1 cellular context compared by ENCODE assay signal in the genomic region with DNA sequence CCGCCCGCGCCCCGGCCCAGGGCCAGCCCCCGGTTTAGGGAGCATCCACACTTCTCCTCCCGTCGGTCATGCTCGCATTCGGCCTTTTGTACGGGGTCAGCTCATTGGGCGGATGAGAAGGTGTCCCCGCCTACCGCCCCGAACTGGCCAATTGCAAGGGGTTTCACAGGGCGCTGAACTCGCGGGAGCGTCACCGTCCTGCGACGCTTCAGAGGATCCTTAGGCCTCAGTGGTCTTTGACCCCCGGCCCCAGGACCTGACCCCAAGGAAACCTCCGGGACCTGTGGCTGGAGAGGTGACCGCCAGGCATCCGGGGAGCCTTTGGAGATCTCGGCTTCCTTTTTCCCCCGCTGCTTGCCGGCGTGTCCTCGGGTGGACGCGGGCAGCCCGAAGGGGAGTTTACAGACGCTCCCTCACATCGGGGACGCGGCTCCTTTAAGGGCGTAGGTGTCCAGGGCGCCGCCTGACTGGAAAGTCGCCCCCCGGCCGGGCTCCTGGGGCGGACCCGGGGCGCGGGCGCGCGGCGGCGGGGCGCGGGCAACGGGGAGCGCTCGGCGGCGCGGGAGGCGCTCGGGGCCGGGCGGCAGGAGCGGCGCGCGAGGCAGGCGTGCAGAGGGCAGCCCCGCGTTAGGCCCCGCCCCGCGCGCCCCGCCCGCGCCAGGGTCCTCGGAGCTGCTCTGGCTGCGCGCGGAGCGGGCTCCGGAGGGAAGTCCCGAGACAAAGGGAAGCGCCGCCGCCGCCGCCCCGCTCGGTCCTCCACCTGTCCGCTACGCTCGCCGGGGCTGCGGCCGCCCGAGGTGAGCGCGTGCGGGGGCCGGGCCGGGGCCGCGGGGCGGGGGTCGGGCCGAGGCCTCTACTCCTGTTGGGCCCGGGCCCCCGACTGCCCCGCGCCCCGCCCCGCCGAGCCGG.
TF ChIP-seq lines count a peak whose summit lies in the region.

A gene (plus strand): TSS at position 660 of the 909 bp plus-strand sequence. CDS start 4,395 bp downstream, outside the sequence.

TF ChIP-seq in K562, 482 proteins besides CTCF, POLR2A, EP300 and RAD21 (continued from another document and continues in another):
- TF ChIP-seq, protein P1, sequence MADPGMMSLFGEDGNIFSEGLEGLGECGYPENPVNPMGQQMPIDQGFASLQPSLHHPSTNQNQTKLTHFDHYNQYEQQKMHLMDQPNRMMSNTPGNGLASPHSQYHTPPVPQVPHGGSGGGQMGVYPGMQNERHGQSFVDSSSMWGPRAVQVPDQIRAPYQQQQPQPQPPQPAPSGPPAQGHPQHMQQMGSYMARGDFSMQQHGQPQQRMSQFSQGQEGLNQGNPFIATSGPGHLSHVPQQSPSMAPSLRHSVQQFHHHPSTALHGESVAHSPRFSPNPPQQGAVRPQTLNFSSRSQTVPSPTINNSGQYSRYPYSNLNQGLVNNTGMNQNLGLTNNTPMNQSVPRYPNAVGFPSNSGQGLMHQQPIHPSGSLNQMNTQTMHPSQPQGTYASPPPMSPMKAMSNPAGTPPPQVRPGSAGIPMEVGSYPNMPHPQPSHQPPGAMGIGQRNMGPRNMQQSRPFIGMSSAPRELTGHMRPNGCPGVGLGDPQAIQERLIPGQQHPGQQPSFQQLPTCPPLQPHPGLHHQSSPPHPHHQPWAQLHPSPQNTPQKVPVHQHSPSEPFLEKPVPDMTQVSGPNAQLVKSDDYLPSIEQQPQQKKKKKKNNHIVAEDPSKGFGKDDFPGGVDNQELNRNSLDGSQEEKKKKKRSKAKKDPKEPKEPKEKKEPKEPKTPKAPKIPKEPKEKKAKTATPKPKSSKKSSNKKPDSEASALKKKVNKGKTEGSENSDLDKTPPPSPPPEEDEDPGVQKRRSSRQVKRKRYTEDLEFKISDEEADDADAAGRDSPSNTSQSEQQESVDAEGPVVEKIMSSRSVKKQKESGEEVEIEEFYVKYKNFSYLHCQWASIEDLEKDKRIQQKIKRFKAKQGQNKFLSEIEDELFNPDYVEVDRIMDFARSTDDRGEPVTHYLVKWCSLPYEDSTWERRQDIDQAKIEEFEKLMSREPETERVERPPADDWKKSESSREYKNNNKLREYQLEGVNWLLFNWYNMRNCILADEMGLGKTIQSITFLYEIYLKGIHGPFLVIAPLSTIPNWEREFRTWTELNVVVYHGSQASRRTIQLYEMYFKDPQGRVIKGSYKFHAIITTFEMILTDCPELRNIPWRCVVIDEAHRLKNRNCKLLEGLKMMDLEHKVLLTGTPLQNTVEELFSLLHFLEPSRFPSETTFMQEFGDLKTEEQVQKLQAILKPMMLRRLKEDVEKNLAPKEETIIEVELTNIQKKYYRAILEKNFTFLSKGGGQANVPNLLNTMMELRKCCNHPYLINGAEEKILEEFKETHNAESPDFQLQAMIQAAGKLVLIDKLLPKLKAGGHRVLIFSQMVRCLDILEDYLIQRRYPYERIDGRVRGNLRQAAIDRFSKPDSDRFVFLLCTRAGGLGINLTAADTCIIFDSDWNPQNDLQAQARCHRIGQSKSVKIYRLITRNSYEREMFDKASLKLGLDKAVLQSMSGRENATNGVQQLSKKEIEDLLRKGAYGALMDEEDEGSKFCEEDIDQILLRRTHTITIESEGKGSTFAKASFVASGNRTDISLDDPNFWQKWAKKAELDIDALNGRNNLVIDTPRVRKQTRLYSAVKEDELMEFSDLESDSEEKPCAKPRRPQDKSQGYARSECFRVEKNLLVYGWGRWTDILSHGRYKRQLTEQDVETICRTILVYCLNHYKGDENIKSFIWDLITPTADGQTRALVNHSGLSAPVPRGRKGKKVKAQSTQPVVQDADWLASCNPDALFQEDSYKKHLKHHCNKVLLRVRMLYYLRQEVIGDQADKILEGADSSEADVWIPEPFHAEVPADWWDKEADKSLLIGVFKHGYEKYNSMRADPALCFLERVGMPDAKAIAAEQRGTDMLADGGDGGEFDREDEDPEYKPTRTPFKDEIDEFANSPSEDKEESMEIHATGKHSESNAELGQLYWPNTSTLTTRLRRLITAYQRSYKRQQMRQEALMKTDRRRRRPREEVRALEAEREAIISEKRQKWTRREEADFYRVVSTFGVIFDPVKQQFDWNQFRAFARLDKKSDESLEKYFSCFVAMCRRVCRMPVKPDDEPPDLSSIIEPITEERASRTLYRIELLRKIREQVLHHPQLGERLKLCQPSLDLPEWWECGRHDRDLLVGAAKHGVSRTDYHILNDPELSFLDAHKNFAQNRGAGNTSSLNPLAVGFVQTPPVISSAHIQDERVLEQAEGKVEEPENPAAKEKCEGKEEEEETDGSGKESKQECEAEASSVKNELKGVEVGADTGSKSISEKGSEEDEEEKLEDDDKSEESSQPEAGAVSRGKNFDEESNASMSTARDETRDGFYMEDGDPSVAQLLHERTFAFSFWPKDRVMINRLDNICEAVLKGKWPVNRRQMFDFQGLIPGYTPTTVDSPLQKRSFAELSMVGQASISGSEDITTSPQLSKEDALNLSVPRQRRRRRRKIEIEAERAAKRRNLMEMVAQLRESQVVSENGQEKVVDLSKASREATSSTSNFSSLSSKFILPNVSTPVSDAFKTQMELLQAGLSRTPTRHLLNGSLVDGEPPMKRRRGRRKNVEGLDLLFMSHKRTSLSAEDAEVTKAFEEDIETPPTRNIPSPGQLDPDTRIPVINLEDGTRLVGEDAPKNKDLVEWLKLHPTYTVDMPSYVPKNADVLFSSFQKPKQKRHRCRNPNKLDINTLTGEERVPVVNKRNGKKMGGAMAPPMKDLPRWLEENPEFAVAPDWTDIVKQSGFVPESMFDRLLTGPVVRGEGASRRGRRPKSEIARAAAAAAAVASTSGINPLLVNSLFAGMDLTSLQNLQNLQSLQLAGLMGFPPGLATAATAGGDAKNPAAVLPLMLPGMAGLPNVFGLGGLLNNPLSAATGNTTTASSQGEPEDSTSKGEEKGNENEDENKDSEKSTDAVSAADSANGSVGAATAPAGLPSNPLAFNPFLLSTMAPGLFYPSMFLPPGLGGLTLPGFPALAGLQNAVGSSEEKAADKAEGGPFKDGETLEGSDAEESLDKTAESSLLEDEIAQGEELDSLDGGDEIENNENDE (IDR thresholded peaks at IDR 0.05; ENCODE audit: low read depth, low read length), result no peak
- TF ChIP-seq FOXK1 (CRISPR knock-in tag; IDR thresholded peaks at IDR 0.05; ENCODE audit: borderline replicate concordance) (0 out of 2 replicates have a peak, but pooled peaks have one; percentile 70), ZBTB1 (CRISPR knock-in tag; IDR thresholded peaks at IDR 0.05; ENCODE audit: borderline replicate concordance, low read depth) (no peak), BCL6 (CRISPR knock-in tag; IDR thresholded peaks at IDR 0.05) (no peak), CBFA2T2 (conservative IDR thresholded peaks at IDR 0.05) (no peak), NCOA2 (IDR thresholded peaks at IDR 0.05; ENCODE audit: partially characterized antibody in 2 of 2) (peak in 1 of 2 experiments; percentile 100), ILF3 (IDR thresholded peaks at IDR 0.05; ENCODE audit: borderline replicate concordance) (no peak), CREBBP (IDR thresholded peaks at IDR 0.05; ENCODE audit: low read depth, low read length) (no peak), PTRF (tag; IDR thresholded peaks at IDR 0.05) (no peak), SP1 (CRISPR knock-in tag; IDR thresholded peaks at IDR 0.05) (peak; percentile 98), CBX2 (IDR thresholded peaks at IDR 0.05; ENCODE audit: insufficient read depth, low read length, poor library complexity, severe bottlenecking) (no peak), NCOR1 (IDR thresholded peaks at IDR 0.05) (no peak), ARHGAP35 (IDR thresholded peaks at IDR 0.05; ENCODE audit: partially characterized antibody) (no peak), XRCC5 (IDR thresholded peaks at IDR 0.05; ENCODE audit: low read depth, low read length) (peak; percentile 70; the same call in 1 of the 2 replicates), ZNF311 (CRISPR knock-in tag; IDR thresholded peaks at IDR 0.05) (no peak), NFIC (IDR thresholded peaks at IDR 0.05) (peak; percentile 73), JUN (IDR thresholded peaks at IDR 0.05; ENCODE audit: borderline replicate concordance, low read depth, low read length) (peak; percentile 7; the same call in 1 of the 2 replicates), JUN (CRISPR knock-in tag; IDR thresholded peaks at IDR 0.05; ENCODE audit: borderline replicate concordance) (no peak), NELFE (IDR thresholded peaks at IDR 0.05; ENCODE audit: insufficient read depth, insufficient read length) (no peak), FOXK2 (conservative IDR thresholded peaks at IDR 0.05 in 1 of 2, IDR thresholded peaks at IDR 0.05 in 1 of 2; ENCODE audit: low read depth in 2 of 2) (peak; percentile 77 to 84; a peak in 3 of 4 replicates), YBX1 (IDR thresholded peaks at IDR 0.05) (no peak), BRD4 (IDR thresholded peaks at IDR 0.05) (peak; percentile 99)
- TF ChIP-seq, protein P2, sequence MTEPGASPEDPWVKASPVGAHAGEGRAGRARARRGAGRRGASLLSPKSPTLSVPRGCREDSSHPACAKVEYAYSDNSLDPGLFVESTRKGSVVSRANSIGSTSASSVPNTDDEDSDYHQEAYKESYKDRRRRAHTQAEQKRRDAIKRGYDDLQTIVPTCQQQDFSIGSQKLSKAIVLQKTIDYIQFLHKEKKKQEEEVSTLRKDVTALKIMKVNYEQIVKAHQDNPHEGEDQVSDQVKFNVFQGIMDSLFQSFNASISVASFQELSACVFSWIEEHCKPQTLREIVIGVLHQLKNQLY (CRISPR knock-in tag; conservative IDR thresholded peaks at IDR 0.05), result no peak
- TF ChIP-seq, protein P3, sequence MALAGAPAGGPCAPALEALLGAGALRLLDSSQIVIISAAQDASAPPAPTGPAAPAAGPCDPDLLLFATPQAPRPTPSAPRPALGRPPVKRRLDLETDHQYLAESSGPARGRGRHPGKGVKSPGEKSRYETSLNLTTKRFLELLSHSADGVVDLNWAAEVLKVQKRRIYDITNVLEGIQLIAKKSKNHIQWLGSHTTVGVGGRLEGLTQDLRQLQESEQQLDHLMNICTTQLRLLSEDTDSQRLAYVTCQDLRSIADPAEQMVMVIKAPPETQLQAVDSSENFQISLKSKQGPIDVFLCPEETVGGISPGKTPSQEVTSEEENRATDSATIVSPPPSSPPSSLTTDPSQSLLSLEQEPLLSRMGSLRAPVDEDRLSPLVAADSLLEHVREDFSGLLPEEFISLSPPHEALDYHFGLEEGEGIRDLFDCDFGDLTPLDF (CRISPR knock-in tag; IDR thresholded peaks at IDR 0.05), result 0 out of 2 replicates have a peak, but pooled peaks have one; percentile 21
- TF ChIP-seq, protein P4, sequence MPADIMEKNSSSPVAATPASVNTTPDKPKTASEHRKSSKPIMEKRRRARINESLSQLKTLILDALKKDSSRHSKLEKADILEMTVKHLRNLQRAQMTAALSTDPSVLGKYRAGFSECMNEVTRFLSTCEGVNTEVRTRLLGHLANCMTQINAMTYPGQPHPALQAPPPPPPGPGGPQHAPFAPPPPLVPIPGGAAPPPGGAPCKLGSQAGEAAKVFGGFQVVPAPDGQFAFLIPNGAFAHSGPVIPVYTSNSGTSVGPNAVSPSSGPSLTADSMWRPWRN (IDR thresholded peaks at IDR 0.05; ENCODE audit: low read depth), result peak; percentile 64
- TF ChIP-seq, protein P5, sequence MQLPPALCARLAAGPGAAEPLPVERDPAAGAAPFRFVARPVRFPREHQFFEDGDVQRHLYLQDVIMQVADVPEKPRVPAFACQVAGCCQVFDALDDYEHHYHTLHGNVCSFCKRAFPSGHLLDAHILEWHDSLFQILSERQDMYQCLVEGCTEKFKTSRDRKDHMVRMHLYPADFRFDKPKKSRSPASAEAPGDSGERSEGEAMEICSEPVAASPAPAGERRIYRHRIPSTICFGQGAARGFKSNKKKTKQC (CRISPR knock-in tag; IDR thresholded peaks at IDR 0.05), result peak; percentile 90
- TF ChIP-seq, protein P6, sequence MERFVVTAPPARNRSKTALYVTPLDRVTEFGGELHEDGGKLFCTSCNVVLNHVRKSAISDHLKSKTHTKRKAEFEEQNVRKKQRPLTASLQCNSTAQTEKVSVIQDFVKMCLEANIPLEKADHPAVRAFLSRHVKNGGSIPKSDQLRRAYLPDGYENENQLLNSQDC (CRISPR knock-in tag; IDR thresholded peaks at IDR 0.05), result 0 out of 2 replicates have a peak, but pooled peaks have one; percentile 35
- TF ChIP-seq, protein P7, sequence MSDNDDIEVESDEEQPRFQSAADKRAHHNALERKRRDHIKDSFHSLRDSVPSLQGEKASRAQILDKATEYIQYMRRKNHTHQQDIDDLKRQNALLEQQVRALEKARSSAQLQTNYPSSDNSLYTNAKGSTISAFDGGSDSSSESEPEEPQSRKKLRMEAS (CRISPR knock-in tag; IDR thresholded peaks at IDR 0.05), result no peak
- TF ChIP-seq, protein P8, sequence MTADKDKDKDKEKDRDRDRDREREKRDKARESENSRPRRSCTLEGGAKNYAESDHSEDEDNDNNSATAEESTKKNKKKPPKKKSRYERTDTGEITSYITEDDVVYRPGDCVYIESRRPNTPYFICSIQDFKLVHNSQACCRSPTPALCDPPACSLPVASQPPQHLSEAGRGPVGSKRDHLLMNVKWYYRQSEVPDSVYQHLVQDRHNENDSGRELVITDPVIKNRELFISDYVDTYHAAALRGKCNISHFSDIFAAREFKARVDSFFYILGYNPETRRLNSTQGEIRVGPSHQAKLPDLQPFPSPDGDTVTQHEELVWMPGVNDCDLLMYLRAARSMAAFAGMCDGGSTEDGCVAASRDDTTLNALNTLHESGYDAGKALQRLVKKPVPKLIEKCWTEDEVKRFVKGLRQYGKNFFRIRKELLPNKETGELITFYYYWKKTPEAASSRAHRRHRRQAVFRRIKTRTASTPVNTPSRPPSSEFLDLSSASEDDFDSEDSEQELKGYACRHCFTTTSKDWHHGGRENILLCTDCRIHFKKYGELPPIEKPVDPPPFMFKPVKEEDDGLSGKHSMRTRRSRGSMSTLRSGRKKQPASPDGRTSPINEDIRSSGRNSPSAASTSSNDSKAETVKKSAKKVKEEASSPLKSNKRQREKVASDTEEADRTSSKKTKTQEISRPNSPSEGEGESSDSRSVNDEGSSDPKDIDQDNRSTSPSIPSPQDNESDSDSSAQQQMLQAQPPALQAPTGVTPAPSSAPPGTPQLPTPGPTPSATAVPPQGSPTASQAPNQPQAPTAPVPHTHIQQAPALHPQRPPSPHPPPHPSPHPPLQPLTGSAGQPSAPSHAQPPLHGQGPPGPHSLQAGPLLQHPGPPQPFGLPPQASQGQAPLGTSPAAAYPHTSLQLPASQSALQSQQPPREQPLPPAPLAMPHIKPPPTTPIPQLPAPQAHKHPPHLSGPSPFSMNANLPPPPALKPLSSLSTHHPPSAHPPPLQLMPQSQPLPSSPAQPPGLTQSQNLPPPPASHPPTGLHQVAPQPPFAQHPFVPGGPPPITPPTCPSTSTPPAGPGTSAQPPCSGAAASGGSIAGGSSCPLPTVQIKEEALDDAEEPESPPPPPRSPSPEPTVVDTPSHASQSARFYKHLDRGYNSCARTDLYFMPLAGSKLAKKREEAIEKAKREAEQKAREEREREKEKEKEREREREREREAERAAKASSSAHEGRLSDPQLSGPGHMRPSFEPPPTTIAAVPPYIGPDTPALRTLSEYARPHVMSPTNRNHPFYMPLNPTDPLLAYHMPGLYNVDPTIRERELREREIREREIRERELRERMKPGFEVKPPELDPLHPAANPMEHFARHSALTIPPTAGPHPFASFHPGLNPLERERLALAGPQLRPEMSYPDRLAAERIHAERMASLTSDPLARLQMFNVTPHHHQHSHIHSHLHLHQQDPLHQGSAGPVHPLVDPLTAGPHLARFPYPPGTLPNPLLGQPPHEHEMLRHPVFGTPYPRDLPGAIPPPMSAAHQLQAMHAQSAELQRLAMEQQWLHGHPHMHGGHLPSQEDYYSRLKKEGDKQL (CRISPR knock-in tag; IDR thresholded peaks at IDR 0.05; ENCODE audit: borderline replicate concordance), result no peak
- TF ChIP-seq, protein P9, sequence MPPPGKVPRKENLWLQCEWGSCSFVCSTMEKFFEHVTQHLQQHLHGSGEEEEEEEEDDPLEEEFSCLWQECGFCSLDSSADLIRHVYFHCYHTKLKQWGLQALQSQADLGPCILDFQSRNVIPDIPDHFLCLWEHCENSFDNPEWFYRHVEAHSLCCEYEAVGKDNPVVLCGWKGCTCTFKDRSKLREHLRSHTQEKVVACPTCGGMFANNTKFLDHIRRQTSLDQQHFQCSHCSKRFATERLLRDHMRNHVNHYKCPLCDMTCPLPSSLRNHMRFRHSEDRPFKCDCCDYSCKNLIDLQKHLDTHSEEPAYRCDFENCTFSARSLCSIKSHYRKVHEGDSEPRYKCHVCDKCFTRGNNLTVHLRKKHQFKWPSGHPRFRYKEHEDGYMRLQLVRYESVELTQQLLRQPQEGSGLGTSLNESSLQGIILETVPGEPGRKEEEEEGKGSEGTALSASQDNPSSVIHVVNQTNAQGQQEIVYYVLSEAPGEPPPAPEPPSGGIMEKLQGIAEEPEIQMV (tag; conservative IDR thresholded peaks at IDR 0.05; ENCODE audit: low read depth), result no peak
